Comparison of ENCODE assay signal across 16 cellular contexts in the genomic region with DNA sequence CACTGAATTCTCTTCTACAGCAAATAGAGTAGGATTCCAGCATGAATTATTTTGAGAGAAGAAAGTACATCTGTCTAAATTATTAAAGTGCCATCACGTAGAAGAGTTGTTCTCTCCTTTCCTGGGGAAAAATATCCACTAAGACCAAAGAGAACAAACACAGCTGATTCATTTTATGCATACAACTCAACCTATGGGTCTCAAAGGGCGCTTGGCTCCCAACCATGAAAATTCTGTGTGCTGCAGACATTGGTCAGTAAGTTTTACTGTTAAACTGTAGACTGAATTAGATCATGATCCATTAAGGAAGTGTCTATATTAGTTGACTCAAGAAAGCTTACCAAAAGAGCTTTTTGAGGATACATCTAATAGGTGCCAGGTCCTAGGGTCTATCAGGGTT.
DNase-seq lines count a peak whose midpoint lies in the region; ATAC-seq, FAIRE-seq and TF ChIP-seq lines count a peak whose summit lies in the region.
"Had no signal": no experiment of that assay in that cellular context is flagged by ENCODE, and none has a peak within 500 bp of the region (broad histone marks: within the 10 kb centered on the region; RNA-seq: fewer than 3 reads in every experiment).

No MANE protein-coding gene starts in this region.

- 85% methylated on average over 2 of the region's 2 CpGs for WGBS in HepG2 (ENCODE audit: low lambda C conversion rate)

- no peak overlapping the region for H3K4me3 Mint-ChIP-seq in nephron progenitor cell
- H3K4me3 Mint-ChIP-seq: B cell; CD8-positive, alpha-beta T cell had no signal

- DNase-seq in colonic mucosa = peak; percentile 32
- DNase-seq in HepG2 (ENCODE audit: low spot score) = no peak
- no peak for DNase-seq in substantia nigra (lab: John Stamatoyannopoulos, UW)
- DNase-seq in MM.1S = no peak
- DNase-seq in coronary artery (ENCODE audit: low spot score) = no peak
- DNase-seq in activated T-cell treated with anti-CD3 and anti-CD28 coated beads for 4 hours = no peak
- no peak for DNase-seq in nephron progenitor cell
- DNase-seq: Calu3; CD8-positive, alpha-beta T cell had no signal

- in situ Hi-C loops in HepG2 (cut with HindIII; ENCODE audit: extremely low pct_ligation_motif_present, low pct_unique_long_range_greater_than_20kb) = no loop called here

- H3K4me2 ChIP-seq in HepG2 (ENCODE audit: low read depth, low read length) (no peak overlapping the region), MM.1S (ENCODE audit: low read depth, low read length) (no peak overlapping the region)
- H3K4me2 ChIP-seq: BLaER1 treated with 17β-estradiol and CSF1 and Interleukin-3, amounts not matched to agents 10 nM and 100 nM had no signal

- no peaks in the 10 kb centered on the region for H3K9me2 ChIP-seq in MM.1S (replicated peaks; ENCODE audit: insufficient read depth, low read length)

- no peaks in the 10 kb centered on the region for H3K9me3 ChIP-seq in colonic mucosa
- no peaks in the 10 kb centered on the region for H3K9me3 ChIP-seq in HepG2 (ENCODE audit: low read length)
- H3K9me3 ChIP-seq in MM.1S (replicated peaks; ENCODE audit: insufficient read depth, low read length) = no peaks in the 10 kb centered on the region
- H3K9me3 ChIP-seq: BLaER1 treated with 17β-estradiol and CSF1 and Interleukin-3, amounts not matched to agents 10 nM and 100 nM; HAP-1 had no signal

- H3K27me3 Mint-ChIP-seq in nephron progenitor cell (ENCODE audit: low read depth, poor library complexity) = peaks cover 8% of the 10 kb centered on the region

- BruUV-seq in HepG2 (replicated peaks; lab: Mats Ljungman, UMichigan) = no TSS peak

- no peaks in the 10 kb centered on the region for H3K36me3 Mint-ChIP-seq in nephron progenitor cell (ENCODE audit: low read depth)
- H3K36me3 Mint-ChIP-seq: CD8-positive, alpha-beta T cell had no signal

- intact Hi-C loops in colonic mucosa (cut with DNase I) = no loop called here
- intact Hi-C loops in HepG2 (cut with micrococcal nuclease; ENCODE audit: unreplicated experiment) = no loop called here

- no peak overlapping the region for H2AFZ ChIP-seq in HepG2 (ENCODE audit: low read length)
- H2AFZ ChIP-seq in MM.1S (ENCODE audit: low read length) = no peak overlapping the region

- H3K4me1 Mint-ChIP-seq in nephron progenitor cell = no peaks in the 10 kb centered on the region
- H3K4me1 Mint-ChIP-seq: B cell had no signal

- H3F3A ChIP-seq in MM.1S (ENCODE audit: insufficient read depth, low read length) = no peaks in the 10 kb centered on the region

- no peak for ATAC-seq in HepG2
- ATAC-seq: CD8-positive, alpha-beta T cell had no signal

- FAIRE-seq in HepG2 (lab: Jason Lieb, UNC) = no peak
- FAIRE-seq: G401.6, GM12891, GM19239 had no signal

- H3K9ac ChIP-seq in colonic mucosa (ENCODE audit: low read depth in 2 of 2, low read length in 2 of 2) (no peak overlapping the region), HepG2 (ENCODE audit: insufficient read depth, low read depth, low read length) (no peak overlapping the region), MM.1S (ENCODE audit: low read length) (no peak overlapping the region)
- H3K9ac ChIP-seq: BLaER1 treated with 17β-estradiol and CSF1 and Interleukin-3, amounts not matched to agents 10 nM and 100 nM had no signal

- H3K79me2 ChIP-seq in HepG2 (ENCODE audit: insufficient read depth, low read length) (no peaks in the 10 kb centered on the region), MM.1S (ENCODE audit: low read length) (no peaks in the 10 kb centered on the region)

- CTCF ChIA-PET in HepG2 (lab: Yijun Ruan, JAX; ENCODE audit: low intra/inter-chr PET ratio, low total read pairs) = no interaction called here

- TF ChIP-seq EP300 in HepG2 (IDR thresholded peaks at IDR 0.05; ENCODE audit: low read depth in 2 of 2, low read length in 2 of 2) (no peak), HepG2 (CRISPR knock-in tag; IDR thresholded peaks at IDR 0.05; ENCODE audit: borderline replicate concordance) (no peak)

- no peak for TF ChIP-seq POLR2A in HepG2 (IDR thresholded peaks at IDR 0.05; ENCODE audit: insufficient read depth in 1 of 2, low read depth in 2 of 2, low read length in 2 of 2)

- H3K4me1 ChIP-seq in colonic mucosa (no peaks in the 10 kb centered on the region), HepG2 (ENCODE audit: insufficient read depth, low read length) (peaks cover 11% of the 10 kb centered on the region), MM.1S (ENCODE audit: low read length) (no peaks in the 10 kb centered on the region)
- H3K4me1 ChIP-seq: BLaER1 treated with 17β-estradiol and CSF1 and Interleukin-3, amounts not matched to agents 10 nM and 100 nM; HAP-1 had no signal

- H3K27me3 ChIP-seq in colonic mucosa = no peaks in the 10 kb centered on the region
- no peaks in the 10 kb centered on the region for H3K27me3 ChIP-seq in HepG2 (ENCODE audit: control insufficient read depth in 1 of 2, insufficient read depth in 2 of 2, low read length in 2 of 2)
- no peaks in the 10 kb centered on the region for H3K27me3 ChIP-seq in MM.1S (replicated peaks; ENCODE audit: insufficient read depth, low read length)
- H3K27me3 ChIP-seq: BLaER1 treated with 17β-estradiol and CSF1 and Interleukin-3, amounts not matched to agents 10 nM and 100 nM had no signal

- H3K27ac Mint-ChIP-seq in nephron progenitor cell = no peak overlapping the region
- H3K27ac Mint-ChIP-seq: B cell; CD8-positive, alpha-beta T cell had no signal

- TF ChIP-seq CTCF in colonic mucosa (IDR thresholded peaks at IDR 0.05) (no peak), HepG2 (CRISPR knock-in tag; IDR thresholded peaks at IDR 0.05) (no peak), MM.1S (IDR thresholded peaks at IDR 0.05; ENCODE audit: low read length) (no peak), coronary artery (IDR thresholded peaks at IDR 0.05) (no peak), nephron progenitor cell (IDR thresholded peaks at IDR 0.05) (no peak)

- no peak for TF ChIP-seq RAD21 in HepG2 (CRISPR knock-in tag; IDR thresholded peaks at IDR 0.05)

- H3K9me3 Mint-ChIP-seq in nephron progenitor cell = no peaks in the 10 kb centered on the region
- H3K9me3 Mint-ChIP-seq: CD8-positive, alpha-beta T cell had no signal

- H3K36me3 ChIP-seq in colonic mucosa = no peaks in the 10 kb centered on the region
- H3K36me3 ChIP-seq in HepG2 (replicated peaks in 1 of 2; ENCODE audit: control insufficient read depth in 1 of 2, insufficient read depth in 2 of 2, low read length in 2 of 2) = no peaks in the 10 kb centered on the region
- no peaks in the 10 kb centered on the region for H3K36me3 ChIP-seq in MM.1S (replicated peaks; ENCODE audit: insufficient read depth, low read length)
- H3K36me3 ChIP-seq: BLaER1 treated with 17β-estradiol and CSF1 and Interleukin-3, amounts not matched to agents 10 nM and 100 nM; HAP-1 had no signal

- H3K4me3 ChIP-seq in colonic mucosa (no peak overlapping the region), HepG2 (replicated peaks in 1 of 3; ENCODE audit: insufficient read depth in 1 of 3, low read depth in 2 of 3, low read length in 3 of 3) (no peak overlapping the region), MM.1S (ENCODE audit: low read length) (no peak overlapping the region), coronary artery (no peak overlapping the region)
- H3K4me3 ChIP-seq: BLaER1 treated with 17β-estradiol and CSF1 and Interleukin-3, amounts not matched to agents 10 nM and 100 nM; HAP-1 had no signal

- H4K20me1 ChIP-seq in HepG2 (ENCODE audit: insufficient read depth, low read length) = 0 out of 2 replicates have a peak, but pooled peaks cover 3% of the 10 kb centered on the region
- no peaks in the 10 kb centered on the region for H4K20me1 ChIP-seq in MM.1S (ENCODE audit: insufficient read depth, low read length)
- H4K20me1 ChIP-seq: BLaER1 treated with 17β-estradiol and CSF1 and Interleukin-3, amounts not matched to agents 10 nM and 100 nM had no signal

- H3K27ac ChIP-seq in angular gyrus (ENCODE audit: low read depth, low read length) (peak overlapping the region; percentile 95), colonic mucosa (no peak overlapping the region), HepG2 (ENCODE audit: extremely low read length, insufficient read depth, low read length) (no peak overlapping the region), substantia nigra (ENCODE audit: low read depth, low read length, poor library complexity, severe bottlenecking) (peak overlapping the region; percentile 92), MM.1S (ENCODE audit: low read length) (no peak overlapping the region), coronary artery (no peak overlapping the region)
- H3K27ac ChIP-seq: BLaER1 treated with 17β-estradiol and CSF1 and Interleukin-3, amounts not matched to agents 10 nM and 100 nM had no signal

- POLR2A ChIA-PET in HepG2 (lab: Yijun Ruan, JAX) = no interaction called here

TF ChIP-seq in HepG2, 621 proteins besides CTCF, POLR2A, EP300 and RAD21:
- TF ChIP-seq ZFP82 (CRISPR knock-in tag; IDR thresholded peaks at IDR 0.05; ENCODE audit: borderline replicate concordance) (no peak), FOXP1 (IDR thresholded peaks at IDR 0.05) (no peak), FOXP1 (CRISPR knock-in tag; IDR thresholded peaks at IDR 0.05) (no peak)
- TF ChIP-seq, protein P1, sequence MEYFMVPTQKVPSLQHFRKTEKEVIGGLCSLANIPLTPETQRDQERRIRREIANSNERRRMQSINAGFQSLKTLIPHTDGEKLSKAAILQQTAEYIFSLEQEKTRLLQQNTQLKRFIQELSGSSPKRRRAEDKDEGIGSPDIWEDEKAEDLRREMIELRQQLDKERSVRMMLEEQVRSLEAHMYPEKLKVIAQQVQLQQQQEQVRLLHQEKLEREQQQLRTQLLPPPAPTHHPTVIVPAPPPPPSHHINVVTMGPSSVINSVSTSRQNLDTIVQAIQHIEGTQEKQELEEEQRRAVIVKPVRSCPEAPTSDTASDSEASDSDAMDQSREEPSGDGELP (IDR thresholded peaks at IDR 0.05; ENCODE audit: borderline replicate concordance, low read depth) = peak; percentile 51; the same call in 1 of the 2 replicates

Comparison
In these comparisons a context has a peak if more than half of its experiments do, and no peak if none do; other contexts are left out.
1. H3K27ac ChIP-seq: peak in angular gyrus (single experiment) and substantia nigra (single experiment); none in colonic mucosa (single experiment), HepG2 (single experiment), MM.1S (single experiment) and coronary artery (0 of 2).